ENCODE assay signal across 21 cellular contexts in genomic region chr14:77622562-77622961, GRCh38. TPM values are rescaled to one million over a fixed set of nuclear protein-coding genes. Genes with fewer than 3 reads are reported as not detected.
A peak's percentile ranks its signal among the peaks of the same experiment; 100 is the strongest.
DNase-seq lines count a peak whose midpoint lies in the region; ATAC-seq, FAIRE-seq and TF ChIP-seq lines count a peak whose summit lies in the region.
"Had no signal": no experiment of that assay in that cellular context is flagged by ENCODE, and none has a peak within 500 bp of the region (broad histone marks: within the 10 kb centered on the region; RNA-seq: fewer than 3 reads in every experiment).

No MANE protein-coding gene starts in this region.

- CTCF ChIA-PET in CD8-positive, alpha-beta memory T cell (lab: Charles Lee) = no interaction called here

- H3F3A ChIP-seq in GM23338 (replicated peaks; ENCODE audit: low read depth) = no peaks in the 10 kb centered on the region

- H3K36me3 ChIP-seq in hepatocyte (replicated peaks; ENCODE audit: insufficient read depth, low read depth) = no peaks in the 10 kb centered on the region
- H3K36me3 ChIP-seq in pancreas = no peaks in the 10 kb centered on the region
- no peaks in the 10 kb centered on the region for H3K36me3 ChIP-seq in CD8-positive, alpha-beta memory T cell (ENCODE audit: insufficient read depth, low read length)
- H3K36me3 ChIP-seq in GM23338 (ENCODE audit: insufficient read depth) = no peaks in the 10 kb centered on the region
- H3K36me3 ChIP-seq: thoracic aorta had no signal

- TF ChIP-seq CTCF in hepatocyte (IDR thresholded peaks at IDR 0.05; ENCODE audit: poor library complexity) (no peak), pancreas (IDR thresholded peaks at IDR 0.05) (no peak), GM23338 (conservative IDR thresholded peaks at IDR 0.05; ENCODE audit: low read depth in 2 of 2) (no peak)

- WGBS in hepatocyte (ENCODE audit: low lambda C conversion rate, missing lambda C conversion rate) = 50% methylated on average over 1 of the region's 1 CpG
- 25 to 43% methylated on average over 1 of the region's 1 CpG for WGBS in pancreas, 2 donors

- no peak overlapping the region for H3K4me3 Mint-ChIP-seq in CD8-positive, alpha-beta memory T cell
- no peak overlapping the region for H3K4me3 Mint-ChIP-seq in GM23338
- H3K4me3 Mint-ChIP-seq: activated CD4-positive, alpha-beta T cell treated with anti-CD3 and anti-CD28 coated beads for 36 hours; activated T-cell treated with anti-CD3 and anti-CD28 coated beads, Interleukin-2, amount 50 U/mL, for 72 hours; stimulated activated naive B cell treated with anti-CD40 and anti-IgM and Interleukin-4, amounts not matched to agents 10 μg/mL and 1 μg/mL and 100 μg/mL, for 72 hours; T-cell had no signal

- peak; percentile 12 for DNase-seq in DMS53 treated with DMSO at 0.1 percent for 48 hours (lab: John Stamatoyannopoulos, UW; ENCODE audit: unreplicated experiment)
- peak; percentile 57 for DNase-seq in LoVo (ENCODE audit: low spot score)
- peak; percentile 65 for DNase-seq in hepatocyte (ENCODE audit: low spot score)
- no peak for DNase-seq in pancreas
- DNase-seq in activated naive CD4-positive, alpha-beta T cell treated with Interleukin-2 at 50 U/mL for 16 hours = no peak
- DNase-seq in CD8-positive, alpha-beta memory T cell = no peak
- no peak for DNase-seq in activated CD4-positive, alpha-beta T cell treated with anti-CD3 and anti-CD28 coated beads for 1 hour
- no peak for DNase-seq in GM23338 (ENCODE audit: low spot score)
- DNase-seq: activated CD4-positive, alpha-beta T cell treated with anti-CD3 and anti-CD28 coated beads for 36 hours; activated naive CD4-positive, alpha-beta T cell treated with anti-CD3 and anti-CD28 coated beads, Interleukin-2, amount 50 U/mL, for 16 hours; activated T-cell treated with anti-CD3 and anti-CD28 coated beads, Interleukin-2, amount 50 U/mL, for 72 hours; dermis blood vessel endothelial cell; DMS 273 treated with DMSO at 0.1 percent for 48 hours; NCI-H1417; NCI-H2171; NCI-H69; SHP77 treated with DMSO at 0.1 percent for 48 hours; stimulated activated CD4-positive, alpha-beta T cell treated with anti-CD3 and anti-CD28 coated beads, Interleukin-2, amount 100 ng/mL, for 48 hours; stimulated activated naive B cell treated with anti-CD40 and anti-IgM and Interleukin-4, amounts not matched to agents 10 μg/mL and 1 μg/mL and 100 μg/mL, for 72 hours; T-cell had no signal

- H3K36me3 Mint-ChIP-seq in CD8-positive, alpha-beta memory T cell = no peaks in the 10 kb centered on the region
- H3K36me3 Mint-ChIP-seq in GM23338 (ENCODE audit: low read depth) = no peaks in the 10 kb centered on the region
- H3K36me3 Mint-ChIP-seq: stimulated activated naive B cell treated with anti-CD40 and anti-IgM and Interleukin-4, amounts not matched to agents 10 μg/mL and 1 μg/mL and 100 μg/mL, for 72 hours; T-cell had no signal

- no peaks in the 10 kb centered on the region for H3K4me1 ChIP-seq in hepatocyte (ENCODE audit: insufficient read depth)
- no peaks in the 10 kb centered on the region for H3K4me1 ChIP-seq in pancreas
- H3K4me1 ChIP-seq in CD8-positive, alpha-beta memory T cell (ENCODE audit: insufficient read depth, low read length) = no peaks in the 10 kb centered on the region
- H3K4me1 ChIP-seq in GM23338 (ENCODE audit: insufficient read depth) = peaks cover 6% of the 10 kb centered on the region; the same call in 1 of the 2 replicates

- H3K4me2 ChIP-seq in hepatocyte (no peak overlapping the region), GM23338 (no peak overlapping the region)

- H3K4me3 ChIP-seq in hepatocyte (no peak overlapping the region), pancreas (no peak overlapping the region), GM23338 (no peak overlapping the region)
- no peak overlapping the region for H3K4me3 ChIP-seq in CD8-positive, alpha-beta memory T cell (ENCODE audit: low read length)
- H3K4me3 ChIP-seq: thoracic aorta had no signal

- H3K27me3 ChIP-seq in hepatocyte = no peaks in the 10 kb centered on the region
- H3K27me3 ChIP-seq in pancreas = no peaks in the 10 kb centered on the region
- H3K27me3 ChIP-seq in CD8-positive, alpha-beta memory T cell (ENCODE audit: insufficient read depth, low read length, poor library complexity, severe bottlenecking) = no peaks in the 10 kb centered on the region
- H3K27me3 ChIP-seq in GM23338 (ENCODE audit: insufficient read depth) = no peaks in the 10 kb centered on the region

- POLR2A ChIA-PET in CD8-positive, alpha-beta memory T cell (lab: Charles Lee) = no interaction called here

- H3K9me3 ChIP-seq in hepatocyte (ENCODE audit: low read depth) = no peaks in the 10 kb centered on the region
- no peaks in the 10 kb centered on the region for H3K9me3 ChIP-seq in pancreas
- no peaks in the 10 kb centered on the region for H3K9me3 ChIP-seq in CD8-positive, alpha-beta memory T cell (ENCODE audit: low read length)
- H3K9me3 ChIP-seq: thoracic aorta had no signal

- no peak overlapping the region for H3K27ac ChIP-seq in hepatocyte
- no peak overlapping the region for H3K27ac ChIP-seq in pancreas
- no peak overlapping the region for H3K27ac ChIP-seq in CD8-positive, alpha-beta memory T cell (ENCODE audit: low read depth, low read length)
- no peak overlapping the region for H3K27ac ChIP-seq in GM23338 (ENCODE audit: low read depth)
- H3K27ac ChIP-seq: thoracic aorta had no signal

- no peaks in the 10 kb centered on the region for H4K20me1 ChIP-seq in hepatocyte (ENCODE audit: insufficient read depth, poor library complexity, severe bottlenecking)
- no peaks in the 10 kb centered on the region for H4K20me1 ChIP-seq in GM23338 (replicated peaks; ENCODE audit: insufficient read depth)

- no peaks in the 10 kb centered on the region for H3K79me2 ChIP-seq in hepatocyte
- no peaks in the 10 kb centered on the region for H3K79me2 ChIP-seq in GM23338 (replicated peaks; ENCODE audit: insufficient read depth)

- H3K27me3 Mint-ChIP-seq in CD8-positive, alpha-beta memory T cell = peaks cover 0 to 4% of the 10 kb centered on the region in 2 donors
- no peaks in the 10 kb centered on the region for H3K27me3 Mint-ChIP-seq in GM23338 (ENCODE audit: insufficient read depth, low read depth, poor library complexity)
- H3K27me3 Mint-ChIP-seq: activated CD4-positive, alpha-beta T cell treated with anti-CD3 and anti-CD28 coated beads for 36 hours; stimulated activated naive B cell treated with anti-CD40 and anti-IgM and Interleukin-4, amounts not matched to agents 10 μg/mL and 1 μg/mL and 100 μg/mL, for 72 hours; T-cell had no signal

- ATAC-seq in pancreas (peak in 3 of 4 donors; percentile 65 to 72 (median 71)), GM23338 (no peak)
- ATAC-seq: activated CD4-positive, alpha-beta T cell treated with anti-CD3 and anti-CD28 coated beads for 36 hours; activated T-cell treated with anti-CD3 and anti-CD28 coated beads, Interleukin-2, amount 50 U/mL, for 72 hours; stimulated activated naive B cell treated with anti-CD40 and anti-IgM and Interleukin-4, amounts not matched to agents 10 μg/mL and 1 μg/mL and 100 μg/mL, for 72 hours; T-cell had no signal

- no peak for FAIRE-seq in pancreas (lab: Jason Lieb, UNC)

- H2AFZ ChIP-seq in hepatocyte (no peak overlapping the region), GM23338 (no peak overlapping the region)

- intact Hi-C loops in pancreas (cut with DNase I) = no loop called here

- H3K4me1 Mint-ChIP-seq in CD8-positive, alpha-beta memory T cell = peaks cover 0 to 1% (median under 1%) of the 10 kb centered on the region in 3 donors
- peaks cover 7% of the 10 kb centered on the region for H3K4me1 Mint-ChIP-seq in GM23338

- peak overlapping the region in 1 of 8 donors; percentile 70 for H3K27ac Mint-ChIP-seq in CD8-positive, alpha-beta memory T cell
- no peak overlapping the region for H3K27ac Mint-ChIP-seq in GM23338
- H3K27ac Mint-ChIP-seq: activated CD4-positive, alpha-beta T cell treated with anti-CD3 and anti-CD28 coated beads for 36 hours; activated T-cell treated with anti-CD3 and anti-CD28 coated beads, Interleukin-2, amount 50 U/mL, for 72 hours; stimulated activated naive B cell treated with anti-CD40 and anti-IgM and Interleukin-4, amounts not matched to agents 10 μg/mL and 1 μg/mL and 100 μg/mL, for 72 hours; T-cell had no signal

- H3K9me2 ChIP-seq in hepatocyte (replicated peaks; ENCODE audit: insufficient read depth) (no peaks in the 10 kb centered on the region), GM23338 (ENCODE audit: insufficient read depth) (no peaks in the 10 kb centered on the region)

- no peaks in the 10 kb centered on the region for H3K9me3 Mint-ChIP-seq in CD8-positive, alpha-beta memory T cell
- H3K9me3 Mint-ChIP-seq in GM23338 = no peaks in the 10 kb centered on the region
- H3K9me3 Mint-ChIP-seq: activated T-cell treated with anti-CD3 and anti-CD28 coated beads, Interleukin-2, amount 50 U/mL, for 72 hours; stimulated activated naive B cell treated with anti-CD40 and anti-IgM and Interleukin-4, amounts not matched to agents 10 μg/mL and 1 μg/mL and 100 μg/mL, for 72 hours; T-cell had no signal

TF ChIP-seq in GM23338, 12 proteins besides CTCF, POLR2A, EP300 and RAD21 (continues in another document):
- TF ChIP-seq STAT1 (IDR thresholded peaks at IDR 0.05; ENCODE audit: unreplicated experiment) = no peak
- no peak for TF ChIP-seq ZNF331 (CRISPR knock-in tag; IDR thresholded peaks at IDR 0.05; ENCODE audit: low read depth)
- no peak for TF ChIP-seq NANOG (IDR thresholded peaks at IDR 0.05; ENCODE audit: borderline replicate concordance)
- TF ChIP-seq POLR2AphosphoS5 (IDR thresholded peaks at IDR 0.05; ENCODE audit: low read depth) = no peak

RNA-seq across cellular contexts. Expression of gene SPTLC2, which starts 6.1 kb away (rescaled TPM):
- total RNA-seq in hepatocyte (33.6 and 34.3 TPM in 2 replicates), pancreas (10 to 100 TPM in 3 of 6 donors, 1 to 10 TPM in 3; 8.2 to 19.4 (median 11.1) TPM)
- polyA plus RNA-seq in hepatocyte (31.4 and 34.2 TPM in 2 replicates), pancreas (1 to 10 TPM; 3.2 to 3.9 TPM), GM23338 (2016; fragmentation: Nextera tagmentation; extraction: Ambion mirVana) (18.0 and 22.3 TPM in 2 replicates)
- total RNA-seq in CD8-positive, alpha-beta memory T cell = 10 to 100 TPM; 24.1 to 27.5 TPM
- polyA plus RNA-seq in CD8-positive, alpha-beta memory T cell = 15.6 TPM
- total RNA-seq in GM23338 (2014; rRNA removed; shearing (Covaris generic)) = 35.8 and 38.9 TPM in 2 replicates

Comparison
In these comparisons a context has a peak if more than half of its experiments do, and no peak if none do; other contexts are left out.
1. DNase-seq: peak in DMS53 treated with DMSO at 0.1 percent for 48 hours (single experiment), LoVo (single experiment) and hepatocyte (single experiment); none in pancreas (0 of 6), activated naive CD4-positive, alpha-beta T cell treated with Interleukin-2 at 50 U/mL for 16 hours (single experiment), CD8-positive, alpha-beta memory T cell (0 of 5), activated CD4-positive, alpha-beta T cell treated with anti-CD3 and anti-CD28 coated beads for 1 hour (single experiment) and GM23338 (single experiment).